In genomic region chr6:109705258-109705657, GRCh38 we compare ENCODE assay signal across 1 cellular context.
A peak's percentile ranks its signal among the peaks of the same experiment; 100 is the strongest.
TF ChIP-seq lines count a peak whose summit lies in the region.

No MANE protein-coding gene starts in this region.

TF ChIP-seq in HepG2, 621 proteins besides CTCF, POLR2A, EP300 and RAD21 (continued from another document and continues in another):
- TF ChIP-seq ZBED4 (CRISPR knock-in tag; IDR thresholded peaks at IDR 0.05; ENCODE audit: borderline replicate concordance): no peak
- TF ChIP-seq MED8 (CRISPR knock-in tag; IDR thresholded peaks at IDR 0.05; ENCODE audit: insufficient replicate concordance): no peak
- peak; percentile 67; the same call in 1 of the 2 replicates for TF ChIP-seq BRCA1 (CRISPR knock-in tag; IDR thresholded peaks at IDR 0.05)
- no peak for TF ChIP-seq SRF (IDR thresholded peaks at IDR 0.05; ENCODE audit: low read depth, low read length)
- TF ChIP-seq NCOR1 (IDR thresholded peaks at IDR 0.05; ENCODE audit: borderline replicate concordance, low read length): no peak
- no peak for TF ChIP-seq ZNF720 (CRISPR knock-in tag; IDR thresholded peaks at IDR 0.05)
- TF ChIP-seq ZBTB3 (CRISPR knock-in tag; IDR thresholded peaks at IDR 0.05; ENCODE audit: borderline replicate concordance, low read depth): no peak
- TF ChIP-seq ATF6 (CRISPR knock-in tag; conservative IDR thresholded peaks at IDR 0.05): 0 out of 2 replicates have a peak, but pooled peaks have one; percentile 62
- no peak for TF ChIP-seq KLF9 (CRISPR knock-in tag; IDR thresholded peaks at IDR 0.05; ENCODE audit: low read depth)
- TF ChIP-seq SRSF9 (IDR thresholded peaks at IDR 0.05; ENCODE audit: borderline replicate concordance, insufficient read depth, low read depth, low read length, poor library complexity, severe bottlenecking): no peak
- TF ChIP-seq NFYC (CRISPR knock-in tag; IDR thresholded peaks at IDR 0.05): no peak
- no peak for TF ChIP-seq YEATS4 (CRISPR knock-in tag; IDR thresholded peaks at IDR 0.05; ENCODE audit: borderline replicate concordance)
- peak; percentile 27; the same call in 1 of the 2 replicates for TF ChIP-seq PPARG (CRISPR knock-in tag; conservative IDR thresholded peaks at IDR 0.05)
- TF ChIP-seq GPBP1L1 (CRISPR knock-in tag; IDR thresholded peaks at IDR 0.05): no peak
- TF ChIP-seq ZNF282 (IDR thresholded peaks at IDR 0.05; ENCODE audit: partially characterized antibody): no peak
- TF ChIP-seq POLR2AphosphoS2 (IDR thresholded peaks at IDR 0.05; ENCODE audit: low read depth, low read length): no peak
- no peak for TF ChIP-seq ZNF558 (CRISPR knock-in tag; IDR thresholded peaks at IDR 0.05; ENCODE audit: borderline replicate concordance)
- no peak for TF ChIP-seq MTF1 (CRISPR knock-in tag; IDR thresholded peaks at IDR 0.05)
- TF ChIP-seq ZBTB46 (CRISPR knock-in tag; IDR thresholded peaks at IDR 0.05; ENCODE audit: borderline replicate concordance): no peak
- no peak for TF ChIP-seq PTBP1 (IDR thresholded peaks at IDR 0.05; ENCODE audit: low read depth, low read length, poor library complexity, severe bottlenecking)
- TF ChIP-seq SP140L (CRISPR knock-in tag; IDR thresholded peaks at IDR 0.05; ENCODE audit: borderline replicate concordance): peak; percentile 30; the same call in 1 of the 2 replicates
- no peak for TF ChIP-seq SP2 (CRISPR knock-in tag; IDR thresholded peaks at IDR 0.05)
- 0 out of 2 replicates have a peak, but pooled peaks have one; percentile 38 for TF ChIP-seq ISL2 (CRISPR knock-in tag; IDR thresholded peaks at IDR 0.05)
- no peak for TF ChIP-seq RFX5 (IDR thresholded peaks at IDR 0.05; ENCODE audit: low read depth, low read length)
- TF ChIP-seq HNRNPK (IDR thresholded peaks at IDR 0.05; ENCODE audit: low read depth, low read length, poor library complexity, severe bottlenecking): no peak
- no peak for TF ChIP-seq GATAD1 (CRISPR knock-in tag; IDR thresholded peaks at IDR 0.05)
- TF ChIP-seq ZNF589 (CRISPR knock-in tag; conservative IDR thresholded peaks at IDR 0.05): no peak
- TF ChIP-seq WIZ (CRISPR knock-in tag; IDR thresholded peaks at IDR 0.05): no peak
- peak; percentile 60 to 87 for TF ChIP-seq HMGXB4 (CRISPR knock-in tag; IDR thresholded peaks at IDR 0.05; ENCODE audit: borderline replicate concordance in 1 of 2, low read depth in 1 of 2)
- TF ChIP-seq ZNF580 (CRISPR knock-in tag; IDR thresholded peaks at IDR 0.05; ENCODE audit: borderline replicate concordance, low read depth): 0 out of 2 replicates have a peak, but pooled peaks have one; percentile 26
- no peak for TF ChIP-seq ZNF383 (CRISPR knock-in tag; IDR thresholded peaks at IDR 0.05; ENCODE audit: borderline replicate concordance)
- TF ChIP-seq KDM3A (CRISPR knock-in tag; IDR thresholded peaks at IDR 0.05; ENCODE audit: low read depth): 0 out of 2 replicates have a peak, but pooled peaks have one; percentile 46
- no peak for TF ChIP-seq IRX3 (CRISPR knock-in tag; IDR thresholded peaks at IDR 0.05; ENCODE audit: borderline replicate concordance, low read depth)
- peak; percentile 50 for TF ChIP-seq GATAD2A (CRISPR knock-in tag; IDR thresholded peaks at IDR 0.05)
- no peak for TF ChIP-seq ATAD3A (CRISPR knock-in tag; IDR thresholded peaks at IDR 0.05)
- TF ChIP-seq ZNF101 (CRISPR knock-in tag; IDR thresholded peaks at IDR 0.05; ENCODE audit: borderline replicate concordance, low read depth): no peak
- TF ChIP-seq MYNN (CRISPR knock-in tag; IDR thresholded peaks at IDR 0.05; ENCODE audit: low read depth): no peak
- TF ChIP-seq ZMYM4 (CRISPR knock-in tag; IDR thresholded peaks at IDR 0.05): 0 out of 2 replicates have a peak, but pooled peaks have one; percentile 45
- no peak for TF ChIP-seq SMAD9 (CRISPR knock-in tag; IDR thresholded peaks at IDR 0.05)
- no peak for TF ChIP-seq ZNF792 (CRISPR knock-in tag; IDR thresholded peaks at IDR 0.05)
- no peak for TF ChIP-seq MXD4 (CRISPR knock-in tag; IDR thresholded peaks at IDR 0.05)
- no peak for TF ChIP-seq ZNF75D (CRISPR knock-in tag; IDR thresholded peaks at IDR 0.05; ENCODE audit: borderline replicate concordance)
- no peak for TF ChIP-seq TCF7L2 (IDR thresholded peaks at IDR 0.05; ENCODE audit: low read depth, low read length)
- no peak for TF ChIP-seq BRD4 (CRISPR knock-in tag; IDR thresholded peaks at IDR 0.05)
- no peak for TF ChIP-seq ZNF7 (CRISPR knock-in tag; IDR thresholded peaks at IDR 0.05)
- TF ChIP-seq ZNF768 (CRISPR knock-in tag; IDR thresholded peaks at IDR 0.05): no peak
- no peak for TF ChIP-seq SCMH1 (CRISPR knock-in tag; IDR thresholded peaks at IDR 0.05; ENCODE audit: borderline replicate concordance)
- TF ChIP-seq ZMAT5 (CRISPR knock-in tag; IDR thresholded peaks at IDR 0.05; ENCODE audit: borderline replicate concordance, low read depth): no peak
- TF ChIP-seq GABPB1 (CRISPR knock-in tag; IDR thresholded peaks at IDR 0.05): no peak
- no peak for TF ChIP-seq ZNF256 (CRISPR knock-in tag; conservative IDR thresholded peaks at IDR 0.05)
- TF ChIP-seq ZNF232 (CRISPR knock-in tag; IDR thresholded peaks at IDR 0.05; ENCODE audit: borderline replicate concordance): no peak
- no peak for TF ChIP-seq ZNF674 (CRISPR knock-in tag; IDR thresholded peaks at IDR 0.05; ENCODE audit: low read depth)
- TF ChIP-seq ZNF333 (CRISPR knock-in tag; IDR thresholded peaks at IDR 0.05; ENCODE audit: borderline replicate concordance): no peak
- no peak for TF ChIP-seq GLI4 (CRISPR knock-in tag; IDR thresholded peaks at IDR 0.05; ENCODE audit: borderline replicate concordance)
- no peak for TF ChIP-seq FOXK1 (CRISPR knock-in tag; IDR thresholded peaks at IDR 0.05; ENCODE audit: borderline replicate concordance, low read depth)
- no peak for TF ChIP-seq ETV6 (CRISPR knock-in tag; conservative IDR thresholded peaks at IDR 0.05)
- TF ChIP-seq ZNF431 (CRISPR knock-in tag; IDR thresholded peaks at IDR 0.05; ENCODE audit: borderline replicate concordance, low read depth): no peak
- no peak for TF ChIP-seq CERS6 (CRISPR knock-in tag; IDR thresholded peaks at IDR 0.05)
- TF ChIP-seq ZNF530 (CRISPR knock-in tag; IDR thresholded peaks at IDR 0.05; ENCODE audit: low read depth): no peak
- TF ChIP-seq NR1H2 (CRISPR knock-in tag; IDR thresholded peaks at IDR 0.05; ENCODE audit: borderline replicate concordance, low read depth): no peak
- TF ChIP-seq RBFOX2 (IDR thresholded peaks at IDR 0.05; ENCODE audit: low read depth, low read length): no peak
- no peak for TF ChIP-seq PRDM4 (CRISPR knock-in tag; IDR thresholded peaks at IDR 0.05; ENCODE audit: borderline replicate concordance)
